ENCODE assay signal across 8 cellular contexts in genomic region chr15:46312133-46312740, GRCh38.
A peak's percentile ranks its signal among the peaks of the same experiment; 100 is the strongest.
DNase-seq lines count a peak whose midpoint lies in the region; ATAC-seq, FAIRE-seq and TF ChIP-seq lines count a peak whose summit lies in the region.

No MANE protein-coding gene starts in this region.

- peak; percentile 39 for DNase-seq in A172 (ENCODE audit: low spot score)
- peak; percentile 66 for DNase-seq in NCI-H1436 treated with DMSO at 0.1 percent for 48 hours (lab: John Stamatoyannopoulos, UW)
- peak in 3 of 5 experiments; percentile 7 to 42 (median 33) for DNase-seq in T-helper 2 cell
- peak; percentile 33 to 56 (median 36) for DNase-seq in K562 (ENCODE audit: extremely low read depth in 1 of 4, low spot score in 3 of 4)
- DNase-seq in iPS-NIHi7 (ENCODE audit: extremely low spot score) = peak; percentile 77
- DNase-seq in stimulated activated CD4-positive, alpha-beta T cell treated with anti-CD3 and anti-CD28 coated beads, Interleukin-12 subunit alpha, Interleukin-12 subunit beta, amount 100 ng/mL, for 4 hours = peak; percentile 41

- peak; percentile 58 for FAIRE-seq in K562 (lab: Jason Lieb, UNC)

- no peak overlapping the region for H3K4me2 ChIP-seq in K562 (ENCODE audit: insufficient read depth, low read length)

- peak in 1 of 2 experiments; percentile 63; a peak in 3 of 4 replicates for TF ChIP-seq RAD21 in K562 (CRISPR knock-in tag; conservative IDR thresholded peaks at IDR 0.05 in 1 of 2, IDR thresholded peaks at IDR 0.05 in 1 of 2)

- in situ Hi-C loops in K562 (cut with MboI) = no loop called here

- no peaks in the 10 kb centered on the region for H3K79me2 ChIP-seq in K562 (ENCODE audit: control insufficient read depth, insufficient read depth, low read length)

- intact Hi-C loops in K562 (cut with micrococcal nuclease) = no loop called here

- H3K9me1 ChIP-seq in K562 (ENCODE audit: control insufficient read depth, insufficient read depth, low read length) = no peaks in the 10 kb centered on the region

- no peak overlapping the region for H3K9ac ChIP-seq in K562 (ENCODE audit: insufficient read depth in 1 of 2, low read depth in 2 of 2, low read length in 2 of 2)

- no peaks in the 10 kb centered on the region for H3K9me3 ChIP-seq in K562 (replicated peaks; ENCODE audit: control insufficient read depth, insufficient read depth, low read depth, low read length)

- no peaks in the 10 kb centered on the region for H3K4me1 ChIP-seq in K562 (replicated peaks in 1 of 2; ENCODE audit: control insufficient read depth in 2 of 2, insufficient read depth in 2 of 2, low read length in 2 of 2)

- no peak for TF ChIP-seq POLR2A in K562 (conservative IDR thresholded peaks at IDR 0.05)

- BruUV-seq in K562 (replicated peaks; lab: Mats Ljungman, UMichigan) = no TSS peak

- no peak for TF ChIP-seq EP300 in K562 (IDR thresholded peaks at IDR 0.05; ENCODE audit: low read length)

- peak; percentile 89 for ATAC-seq in GM18499 (IDR thresholded peaks at IDR 0.05; ENCODE audit: insufficient read depth, unreplicated experiment)
- peak; percentile 95 for ATAC-seq in HG02870 (IDR thresholded peaks at IDR 0.05; ENCODE audit: unreplicated experiment)
- peak; percentile 78 for ATAC-seq in K562

- CTCF ChIA-PET in K562 (lab: Yijun Ruan, JAX; ENCODE audit: low intra/inter-chr PET ratio) = interaction anchor here (0.5 to 1.1 kb wide), 3 partner anchors 10 to 1676 kb away, joined by 3 to 4 read pairs (median 3); no protein-coding TSS in a partner anchor

- no peak overlapping the region for H2AFZ ChIP-seq in K562 (ENCODE audit: low read depth, low read length)

- no peaks in the 10 kb centered on the region for H3K36me3 ChIP-seq in K562 (ENCODE audit: control insufficient read depth, insufficient read depth, low read length)

- H4K20me1 ChIP-seq in K562 (replicated peaks; ENCODE audit: control insufficient read depth, insufficient read depth, low read length) = no peaks in the 10 kb centered on the region

- TF ChIP-seq CTCF in K562 (IDR thresholded peaks at IDR 0.05 in 2 of 3, conservative IDR thresholded peaks at IDR 0.05 in 1 of 3; ENCODE audit: insufficient read depth in 2 of 3, low read depth in 1 of 3, low read length in 3 of 3) = peak; percentile 44 to 65 (median 57)

- WGBS in K562 (ENCODE audit: insufficient coverage, low coverage, missing lambda C conversion rate) = 0% methylated on average over 2 of the region's 2 CpGs

- H3K27ac ChIP-seq in K562 (ENCODE audit: extremely low read depth, low read depth, low read length) = no peak overlapping the region

- POLR2A ChIA-PET in K562 (lab: Yijun Ruan, JAX) = no interaction called here

- H3K4me3 ChIP-seq in K562 = no peak overlapping the region

- no peaks in the 10 kb centered on the region for H3K27me3 ChIP-seq in K562 (ENCODE audit: control insufficient read depth in 2 of 2, insufficient read depth in 2 of 2, low read length in 2 of 2)

TF ChIP-seq in K562, 482 proteins besides CTCF, POLR2A, EP300 and RAD21:
- TF ChIP-seq SMC3 (conservative IDR thresholded peaks at IDR 0.05; ENCODE audit: insufficient read depth, low read depth, low read length) (peak; percentile 37; the same call in 1 of the 2 replicates), PTRF (tag; IDR thresholded peaks at IDR 0.05) (no peak)
TF ChIP-seq in K562: peak in this region for 1.
